26 cellular contexts compared by ENCODE assay signal in genomic region chr6:168383062-168383854, GRCh38. TPM values are rescaled to one million over a fixed set of nuclear protein-coding genes. Genes with fewer than 3 reads are reported as not detected.
DNase-seq lines count a peak whose midpoint lies in the region; ATAC-seq, FAIRE-seq and TF ChIP-seq lines count a peak whose summit lies in the region.
"Had no signal": no experiment of that assay in that cellular context is flagged by ENCODE, and none has a peak within 500 bp of the region (broad histone marks: within the 10 kb centered on the region; RNA-seq: fewer than 3 reads in every experiment).

No MANE protein-coding gene starts in this region.

- no peak overlapping the region for H2BK15ac ChIP-seq in mesenchymal stem cell (ENCODE audit: low read depth, poor library complexity, severe bottlenecking)

- H4K20me1 ChIP-seq in GM12878 (ENCODE audit: control insufficient read depth, insufficient read depth) = no peaks in the 10 kb centered on the region

- H3K36me3 ChIP-seq in GM12878 (ENCODE audit: control insufficient read depth in 2 of 2, insufficient read depth in 2 of 2, low read length in 1 of 2) = no peaks in the 10 kb centered on the region
- H3K36me3 ChIP-seq in mesenchymal stem cell (ENCODE audit: control insufficient read depth in 1 of 2, insufficient read depth in 2 of 2, low read depth in 1 of 2, low read length in 2 of 2) = no peaks in the 10 kb centered on the region
- no peaks in the 10 kb centered on the region for H3K36me3 ChIP-seq in spleen

- H2BK120ac ChIP-seq in mesenchymal stem cell (ENCODE audit: low read depth, low read length) = no peak overlapping the region

- no peak overlapping the region for H3K23ac ChIP-seq in mesenchymal stem cell (ENCODE audit: low read length in 2 of 2)

- CTCF ChIA-PET in GM12878 (lab: Yijun Ruan, JAX) = no interaction called here

- no peaks in the 10 kb centered on the region for H3K79me2 ChIP-seq in GM12878 (ENCODE audit: control insufficient read depth, insufficient read depth, low read length)

- H2AFZ ChIP-seq in GM12878 (ENCODE audit: control insufficient read depth, low read depth, low read length) (no peak overlapping the region), mesenchymal stem cell (ENCODE audit: low read depth, low read length) (no peak overlapping the region)
- H2AFZ ChIP-seq: PC-9 had no signal

- no peak overlapping the region for H3K4me3 ChIP-seq in GM12878
- peak overlapping the region in 1 of 2 experiments; percentile 5 for H3K4me3 ChIP-seq in mesenchymal stem cell (ENCODE audit: insufficient read depth in 1 of 2, low read depth in 1 of 2, low read length in 2 of 2)
- no peak overlapping the region for H3K4me3 ChIP-seq in spleen
- H3K4me3 ChIP-seq: PC-9, SK-N-MC had no signal

- in situ Hi-C loops in GM12878 (cut with MboI) = no loop called here

- H2AK5ac ChIP-seq in mesenchymal stem cell (ENCODE audit: low read length, severe bottlenecking) = no peak overlapping the region

- no peak overlapping the region for H3K4ac ChIP-seq in mesenchymal stem cell (ENCODE audit: low read depth in 1 of 2, low read length in 2 of 2)

- POLR2A ChIA-PET in GM12878 (lab: Charles Lee) = no interaction called here

- no peak overlapping the region for H4K8ac ChIP-seq in mesenchymal stem cell (ENCODE audit: low read length)

- H3K4me2 ChIP-seq in GM12878 (ENCODE audit: control insufficient read depth, insufficient read depth) (no peak overlapping the region), mesenchymal stem cell (ENCODE audit: low read length, poor library complexity, severe bottlenecking) (no peak overlapping the region)
- H3K4me2 ChIP-seq: KMS-11, PC-9 had no signal

- peaks cover 3% of the 10 kb centered on the region; the same call in 1 of the 3 replicates for H3K9me3 ChIP-seq in GM12878 (replicated peaks; ENCODE audit: control insufficient read depth, insufficient read depth, low read length)
- H3K9me3 ChIP-seq in mesenchymal stem cell (ENCODE audit: control insufficient read depth, low read length) = no peaks in the 10 kb centered on the region
- peaks cover 0 to 14% (median 0%) of the 10 kb centered on the region in 8 donors for H3K9me3 ChIP-seq in spleen

- H3K4me1 ChIP-seq in GM12878 (ENCODE audit: control insufficient read depth, insufficient read depth, low read length) (no peaks in the 10 kb centered on the region), mesenchymal stem cell (ENCODE audit: control insufficient read depth, insufficient read depth, low read depth, low read length) (peaks cover 2% of the 10 kb centered on the region), spleen (no peaks in the 10 kb centered on the region)

- no peak overlapping the region for H2BK5ac ChIP-seq in mesenchymal stem cell (ENCODE audit: low read depth, low read length, poor library complexity, severe bottlenecking)

- H3K27me3 ChIP-seq in GM12878 (replicated peaks in 1 of 2; ENCODE audit: control insufficient read depth in 2 of 2, insufficient read depth in 2 of 2, low read length in 1 of 2) (no peaks in the 10 kb centered on the region), mesenchymal stem cell (ENCODE audit: control insufficient read depth in 1 of 2, insufficient read depth in 1 of 2, low read length in 2 of 2) (peaks cover 0 to 5% of the 10 kb centered on the region in 2 experiments), spleen (replicated peaks in 1 of 7) (no peaks in the 10 kb centered on the region)

- no peak for FAIRE-seq in GM12878 (lab: Jason Lieb, UNC)

- H4K91ac ChIP-seq in mesenchymal stem cell (ENCODE audit: low read length) = peak overlapping the region; percentile 56

- ATAC-seq in left ventricle myocardium superior (no peak), GM12878 (no peak)

- BruUV-seq in GM12878 (replicated peaks; lab: Mats Ljungman, UMichigan) = no TSS peak

- RAD21 ChIA-PET in GM12878 (lab: Charles Lee; ENCODE audit: unreplicated experiment) = no interaction called here

- H3K79me1 ChIP-seq in mesenchymal stem cell (replicated peaks; ENCODE audit: low read length, poor library complexity, severe bottlenecking) = no peaks in the 10 kb centered on the region

- TF ChIP-seq POLR2A in GM12878 (IDR thresholded peaks at IDR 0.05; ENCODE audit: low read depth, low read length) (no peak), spleen (IDR thresholded peaks at IDR 0.05) (no peak)

- no peak for TF ChIP-seq RAD21 in GM12878 (IDR thresholded peaks at IDR 0.05; ENCODE audit: insufficient read depth, low read depth, low read length)

- TF ChIP-seq CTCF in GM12878 (IDR thresholded peaks at IDR 0.05 in 2 of 3, conservative IDR thresholded peaks at IDR 0.05 in 1 of 3; ENCODE audit: control insufficient read depth in 2 of 3, extremely low read depth in 1 of 3, insufficient read depth in 1 of 3, low read depth in 3 of 3, low read length in 3 of 3) = no peak
- TF ChIP-seq CTCF in spleen (IDR thresholded peaks at IDR 0.05 in 8 of 11, conservative IDR thresholded peaks at IDR 0.05 in 3 of 11) = no peak

- TF ChIP-seq EP300 in GM12878 (IDR thresholded peaks at IDR 0.05; ENCODE audit: borderline replicate concordance in 1 of 2, control insufficient read depth in 1 of 2, low read depth in 2 of 2, low read length in 2 of 2) = no peak

- no peak overlapping the region for H3K14ac ChIP-seq in mesenchymal stem cell (ENCODE audit: low read length in 2 of 2)

- H2BK12ac ChIP-seq in mesenchymal stem cell (ENCODE audit: low read length in 2 of 2) = no peak overlapping the region

- intact Hi-C loops in cardiac septum (cut with DNase I) (no loop called here), left ventricle myocardium superior (cut with micrococcal nuclease) (no loop called here), GM12878 (cut with micrococcal nuclease; ENCODE audit: unreplicated experiment) (no loop called here), spleen (cut with DNase I; ENCODE audit: low total_unique reads) (no loop called here)

- no peak overlapping the region for H3K9ac ChIP-seq in GM12878 (ENCODE audit: control insufficient read depth, insufficient read depth, low read length)
- no peak overlapping the region for H3K9ac ChIP-seq in mesenchymal stem cell (ENCODE audit: low read length)
- H3K9ac ChIP-seq: KMS-11 had no signal

- WGBS in GM12878 (ENCODE audit: insufficient coverage, insufficient replicate concordance, low lambda C conversion rate, missing lambda C conversion rate) = 86% methylated on average over 43 of the region's 46 CpGs
- WGBS in mesenchymal stem cell = 84% methylated on average over 40 of the region's 46 CpGs
- 83 to 94% (median 88%) methylated on average over 44 to 46 of the region's 46 CpGs for WGBS in spleen, 5 donors

- SMC1A ChIA-PET in GM12878 (lab: Charles Lee; ENCODE audit: uncharacterized antibody, unreplicated experiment) = no interaction called here

- DNase-seq in cardiac septum (ENCODE audit: low spot score) = peak; percentile 17
- no peak for DNase-seq in left ventricle myocardium superior
- DNase-seq in GM12878 (ENCODE audit: low read depth, low spot score) = no peak
- DNase-seq in mesenchymal stem cell = no peak
- peak; percentile 35 for DNase-seq in spleen
- DNase-seq in islet precursor cell = no peak
- no peak for DNase-seq in HuH-7 (ENCODE audit: low spot score)
- no peak for DNase-seq in GM19240 (ENCODE audit: insufficient read length, low spot score)
- DNase-seq: CD4-positive, CD25-positive, alpha-beta regulatory T cell; MM.1S; NCI-H1048; NCI-H1417; NCI-H1694 treated with DMSO at 0.1 percent for 48 hours; NCI-H2081; NCI-H2227 treated with DMSO at 0.1 percent for 48 hours; NCI-H526 treated with DMSO at 0.1 percent for 48 hours; PC-9; SHP77 had no signal

- no peak overlapping the region for H3K18ac ChIP-seq in mesenchymal stem cell (ENCODE audit: low read depth in 1 of 2, low read length in 2 of 2)

- H3K27ac ChIP-seq in GM12878 (ENCODE audit: control insufficient read depth, insufficient read depth) (no peak overlapping the region), mesenchymal stem cell (ENCODE audit: low read length, poor library complexity, severe bottlenecking) (no peak overlapping the region), spleen (no peak overlapping the region)
- H3K27ac ChIP-seq: KMS-11, PC-9, RWPE1, SK-N-MC had no signal

TF ChIP-seq in GM12878, 131 proteins besides CTCF, POLR2A, EP300 and RAD21 (continues in another document):
- TF ChIP-seq PBX3 (IDR thresholded peaks at IDR 0.05; ENCODE audit: insufficient replicate concordance, low read depth, low read length) = peak; percentile 35

RNA-seq across cellular contexts. Expression of gene SMOC2, which starts 57.7 kb away (rescaled TPM):
- 37.2 TPM for total RNA-seq in cardiac septum
- total RNA-seq in left ventricle myocardium superior = 18.7 TPM
- not detected in 2 replicates for total RNA-seq in GM12878 (2013; cell fraction: nucleolus; rRNA removed)
- total RNA-seq in GM12878 (2014; rRNA removed) = not detected in 2 replicates
- total RNA-seq in GM12878 (2014; rRNA removed; fragmentation: Illumina TruSeq; extraction: Trizol) = not detected in 2 replicates
- total RNA-seq in GM12878 (2021) = 0.10 and 0.11 TPM in 2 replicates
- polyA plus RNA-seq in GM12878 (2011; ENCODE audit: low read depth) = not detected
- polyA plus RNA-seq in GM12878 (2011; rRNA removed) = 0.06 and 0.12 TPM in 2 replicates
- polyA plus RNA-seq in GM12878 (2011; cell fraction: cytosol; rRNA removed) = 0.03 and 0.07 TPM in 2 replicates
- 0.09 and 0.18 TPM in 2 replicates for polyA plus RNA-seq in GM12878 (2011; cell fraction: nucleus; rRNA removed)
- not detected in 2 replicates for polyA plus RNA-seq in GM12878 (2012)
- polyA plus RNA-seq in GM12878 (2014; fragmentation: Illumina TruSeq; extraction: Trizol) = not detected in 2 replicates
- not detected for polyA plus RNA-seq in GM12878 (2014; fragmentation: Nextera tagmentation; extraction: Ambion mirVana)
- polyA plus RNA-seq in GM12878 (2014; rRNA removed) = not detected in 2 replicates
- polyA plus RNA-seq in GM12878 (2016; fragmentation: Nextera tagmentation; extraction: Ambion mirVana) = not detected
- not detected in 2 replicates for polyA minus RNA-seq in GM12878 (2011; rRNA and poly(A)+ RNA removed)
- polyA minus RNA-seq in GM12878 (2011; cell fraction: cytosol; rRNA and poly(A)+ RNA removed) = not detected in 2 replicates
- not detected in 2 replicates for polyA minus RNA-seq in GM12878 (2011; cell fraction: nucleus; rRNA and poly(A)+ RNA removed)
- 0.01 TPM for polyA plus RNA-seq in mesenchymal stem cell (2013, experiment 1 of 2)
- not detected for polyA plus RNA-seq in mesenchymal stem cell (2013, experiment 2 of 2)
- total RNA-seq in spleen = 1 to 10 TPM in 6 of 7 donors, under 1 TPM in 1; 0.94 to 3.1 (median 1.7) TPM
- 1 to 10 TPM; 1.8 to 7.6 (median 4.5) TPM for polyA plus RNA-seq in spleen
- total RNA-seq: A172; CD4-positive, CD25-positive, alpha-beta regulatory T cell; Daoy; HT-29; NCI-H460; PC-9 had no signal
- polyA plus RNA-seq: BJ; CD4-positive, CD25-positive, alpha-beta regulatory T cell had no signal

Comparison
In these comparisons a context has a peak if more than half of its experiments do, and no peak if none do; other contexts are left out.
1. DNase-seq: peak in cardiac septum (single experiment) and spleen (single experiment); none in left ventricle myocardium superior (single experiment), GM12878 (single experiment), mesenchymal stem cell (single experiment), islet precursor cell (single experiment), HuH-7 (single experiment) and GM19240 (single experiment).